In genomic region chr10:25874402-25874801, GRCh38 we compare ENCODE assay signal across 2 cellular contexts. TPM values are rescaled to one million over a fixed set of nuclear protein-coding genes. Genes with fewer than 3 reads are reported as not detected.
"Had no signal": no experiment of that assay in that cellular context is flagged by ENCODE, and none has a peak within 500 bp of the region (broad histone marks: within the 10 kb centered on the region; RNA-seq: fewer than 3 reads in every experiment).

No MANE protein-coding gene starts in this region.

RNA-seq across cellular contexts. Expression of gene MYO3A, which starts 59.6 kb away (rescaled TPM):
- total RNA-seq: G401, GM12878 had no signal
- polyA plus RNA-seq: GM12878 had no signal
